18 cellular contexts compared by ENCODE assay signal in genomic region chr7:74498354-74498753, GRCh38. TPM values are rescaled to one million over a fixed set of nuclear protein-coding genes. Genes with fewer than 3 reads are reported as not detected.
DNase-seq lines count a peak whose midpoint lies in the region; ATAC-seq and TF ChIP-seq lines count a peak whose summit lies in the region.
"Had no signal": no experiment of that assay in that cellular context is flagged by ENCODE, and none has a peak within 500 bp of the region (broad histone marks: within the 10 kb centered on the region; RNA-seq: fewer than 3 reads in every experiment).

No MANE protein-coding gene starts in this region.

- no peaks in the 10 kb centered on the region for H3K9me3 Mint-ChIP-seq in chondrocyte (ENCODE audit: low read depth)
- H3K9me3 Mint-ChIP-seq in type B pancreatic cell, result no peaks in the 10 kb centered on the region
- H3K9me3 Mint-ChIP-seq: CD8-positive, alpha-beta memory T cell; HFFc6 had no signal

- H3K4me3 ChIP-seq in left ventricle myocardium inferior, result no peak overlapping the region
- no peak overlapping the region for H3K4me3 ChIP-seq in heart right ventricle
- H3K4me3 ChIP-seq in DOHH2 (ENCODE audit: low read length), result no peak overlapping the region; the same call in 1 of the 2 replicates
- H3K4me3 ChIP-seq in PC-3 (ENCODE audit: low read length), result no peak overlapping the region
- H3K4me3 ChIP-seq: K562 had no signal

- H3K4me1 ChIP-seq in left ventricle myocardium inferior (peaks cover 69% of the 10 kb centered on the region), heart right ventricle (peaks cover 0 to 42% (median 9%) of the 10 kb centered on the region in 9 donors), DOHH2 (ENCODE audit: control insufficient read depth, low read length) (peaks cover 92% of the 10 kb centered on the region), PC-3 (ENCODE audit: insufficient read depth, low read length) (no peaks in the 10 kb centered on the region)
- H3K4me1 ChIP-seq: BE2C had no signal

- H3K9me3 ChIP-seq in left ventricle myocardium inferior (replicated peaks) (no peaks in the 10 kb centered on the region), heart right ventricle (no peaks in the 10 kb centered on the region), DOHH2 (ENCODE audit: control insufficient read depth, insufficient read depth, low read length) (peaks cover 17% of the 10 kb centered on the region), PC-3 (ENCODE audit: low read length) (no peaks in the 10 kb centered on the region)
- H3K9me3 ChIP-seq: BE2C had no signal

- no peak overlapping the region for H2AFZ ChIP-seq in PC-3 (ENCODE audit: low read length)

- WGBS in heart right ventricle, 2 donors, result 96 to 98% methylated on average over 4 of the region's 4 CpGs

- peaks cover 5% of the 10 kb centered on the region for H3K4me1 Mint-ChIP-seq in chondrocyte (ENCODE audit: low read depth)
- H3K4me1 Mint-ChIP-seq in type B pancreatic cell (ENCODE audit: unreplicated experiment), result peaks cover 18% of the 10 kb centered on the region
- H3K4me1 Mint-ChIP-seq: CD4-positive, CD25-positive, alpha-beta regulatory T cell; CD8-positive, alpha-beta memory T cell had no signal

- H3K79me2 ChIP-seq in DOHH2 (ENCODE audit: control insufficient read depth, low read length), result peaks cover 96% of the 10 kb centered on the region
- H3K79me2 ChIP-seq in PC-3 (ENCODE audit: low read length), result no peaks in the 10 kb centered on the region

- H3K4me3 Mint-ChIP-seq in chondrocyte (ENCODE audit: unreplicated experiment) (no peak overlapping the region), type B pancreatic cell (no peak overlapping the region)
- H3K4me3 Mint-ChIP-seq: CD4-positive, CD25-positive, alpha-beta regulatory T cell; CD8-positive, alpha-beta memory T cell; HFFc6 had no signal

- H3K36me3 ChIP-seq in left ventricle myocardium inferior (no peaks in the 10 kb centered on the region), heart right ventricle (no peaks in the 10 kb centered on the region), DOHH2 (ENCODE audit: control insufficient read depth, low read length) (peaks cover 38% of the 10 kb centered on the region), PC-3 (ENCODE audit: low read depth, low read length) (no peaks in the 10 kb centered on the region)

- H3K27ac ChIP-seq in left ventricle myocardium inferior (replicated peaks) (peak overlapping the region; percentile 87), heart right ventricle (no peak overlapping the region), DOHH2 (ENCODE audit: low read depth, low read length) (peak overlapping the region; percentile 88), PC-3 (ENCODE audit: low read length) (no peak overlapping the region)
- H3K27ac ChIP-seq: HL-60 had no signal

- DNase-seq in left ventricle myocardium inferior (no peak), heart right ventricle (no peak), chondrocyte (ENCODE audit: low spot score) (no peak), type B pancreatic cell (ENCODE audit: extremely low spot score, unreplicated experiment) (no peak), PC-3 (no peak)
- DNase-seq: BE2C; C1 segment of cervical spinal cord; CD4-positive, CD25-positive, alpha-beta regulatory T cell; CD8-positive, alpha-beta memory T cell; COR-L47; GDM1; HCEC 1CT; HFFc6; IMR-90 had no signal

- no peak overlapping the region for H3K9ac ChIP-seq in PC-3 (ENCODE audit: low read length)

- H3K27ac Mint-ChIP-seq in chondrocyte (ENCODE audit: unreplicated experiment) (peak overlapping the region; percentile 13), type B pancreatic cell (peak overlapping the region; percentile 3)
- H3K27ac Mint-ChIP-seq: CD4-positive, CD25-positive, alpha-beta regulatory T cell; CD8-positive, alpha-beta memory T cell; HFFc6 had no signal

- TF ChIP-seq CTCF in left ventricle myocardium inferior (IDR thresholded peaks at IDR 0.05; ENCODE audit: borderline replicate concordance) (no peak), heart right ventricle (IDR thresholded peaks at IDR 0.05) (no peak), DOHH2 (IDR thresholded peaks at IDR 0.05; ENCODE audit: low read depth, low read length, poor library complexity, severe bottlenecking) (no peak), chondrocyte (IDR thresholded peaks at IDR 0.05) (no peak), type B pancreatic cell (conservative IDR thresholded peaks at IDR 0.05) (no peak), PC-3 (conservative IDR thresholded peaks at IDR 0.05; ENCODE audit: low read depth, low read length) (no peak)

- H3K27me3 ChIP-seq in left ventricle myocardium inferior (ENCODE audit: low read depth) (no peaks in the 10 kb centered on the region), heart right ventricle (no peaks in the 10 kb centered on the region), DOHH2 (ENCODE audit: control insufficient read depth, low read length) (no peaks in the 10 kb centered on the region), PC-3 (ENCODE audit: low read length) (no peaks in the 10 kb centered on the region)
- H3K27me3 ChIP-seq: BE2C had no signal

- ATAC-seq in heart right ventricle (no peak), PC-3 (no peak), GM18858 (IDR thresholded peaks at IDR 0.05; ENCODE audit: unreplicated experiment) (no peak)

- H4K20me1 ChIP-seq in DOHH2 (ENCODE audit: control insufficient read depth, insufficient read depth, low read depth, low read length) (peaks cover 5% of the 10 kb centered on the region; the same call in 1 of the 2 replicates), PC-3 (ENCODE audit: low read length) (no peaks in the 10 kb centered on the region)

- BruUV-seq in PC-3 (replicated peaks; lab: Mats Ljungman, UMichigan), result no TSS peak

- no peaks in the 10 kb centered on the region for H3K36me3 Mint-ChIP-seq in chondrocyte (ENCODE audit: low read depth)
- H3K36me3 Mint-ChIP-seq in type B pancreatic cell, result peaks cover 11% of the 10 kb centered on the region
- H3K36me3 Mint-ChIP-seq: CD4-positive, CD25-positive, alpha-beta regulatory T cell had no signal

- H3K27me3 Mint-ChIP-seq in chondrocyte (ENCODE audit: low read depth) (no peaks in the 10 kb centered on the region), type B pancreatic cell (no peaks in the 10 kb centered on the region)
- H3K27me3 Mint-ChIP-seq: CD4-positive, CD25-positive, alpha-beta regulatory T cell had no signal

- intact Hi-C loops in left ventricle myocardium inferior (cut with micrococcal nuclease), result no loop called here
- intact Hi-C loops in heart right ventricle (cut with DNase I), result loop anchor here in 1 of 10 donors (5.0 kb wide), 1 partner anchor 59 kb away; no protein-coding TSS in a partner anchor
- intact Hi-C loops in PC-3 (cut with micrococcal nuclease), result no loop called here

- POLR2A ChIA-PET in PC-3 (lab: Charles Lee; ENCODE audit: unreplicated experiment), result no interaction called here

- H3F3A ChIP-seq in DOHH2 (ENCODE audit: control insufficient read depth, insufficient read depth), result peaks cover 54% of the 10 kb centered on the region
- H3F3A ChIP-seq in PC-3 (ENCODE audit: low read length, unreplicated experiment), result no peaks in the 10 kb centered on the region

- H3K9me2 ChIP-seq in DOHH2 (replicated peaks; ENCODE audit: control insufficient read depth, low read length) (no peaks in the 10 kb centered on the region), PC-3 (replicated peaks; ENCODE audit: low read length) (no peaks in the 10 kb centered on the region)

- CTCF ChIA-PET in PC-3 (lab: Charles Lee), result no interaction called here

- H3K4me2 ChIP-seq in DOHH2 (ENCODE audit: low read length) (peak overlapping the region; percentile 15; the same call in 1 of the 2 replicates), PC-3 (ENCODE audit: low read length) (no peak overlapping the region)

RNA-seq across cellular contexts. Expression of gene GTF2IRD1, which starts 44.6 kb away (rescaled TPM):
- total RNA-seq in left ventricle myocardium inferior (15.8 TPM), heart right ventricle (10 to 100 TPM; 11.7 to 36.6 (median 17.2) TPM), chondrocyte (32.4 to 48.5 TPM (median 46.5 TPM) in 3 replicates), type B pancreatic cell (ENCODE audit: low replicate concordance) (43.6 and 47.9 TPM in 2 replicates), PC-3 (2014; rRNA removed) (14.9 and 21.9 TPM in 2 replicates)
- polyA plus RNA-seq in heart right ventricle, result 10 to 100 TPM; 22.1 TPM
- polyA plus RNA-seq: CD8-positive, alpha-beta memory T cell had no signal

Comparison
In these comparisons a context has a peak if more than half of its experiments do, and no peak if none do; other contexts are left out.
1. H3K27ac ChIP-seq: peak in left ventricle myocardium inferior (single experiment) and DOHH2 (single experiment); none in heart right ventricle (0 of 10) and PC-3 (single experiment).